Comparison of ENCODE assay signal across 8 cellular contexts in the genomic region with DNA sequence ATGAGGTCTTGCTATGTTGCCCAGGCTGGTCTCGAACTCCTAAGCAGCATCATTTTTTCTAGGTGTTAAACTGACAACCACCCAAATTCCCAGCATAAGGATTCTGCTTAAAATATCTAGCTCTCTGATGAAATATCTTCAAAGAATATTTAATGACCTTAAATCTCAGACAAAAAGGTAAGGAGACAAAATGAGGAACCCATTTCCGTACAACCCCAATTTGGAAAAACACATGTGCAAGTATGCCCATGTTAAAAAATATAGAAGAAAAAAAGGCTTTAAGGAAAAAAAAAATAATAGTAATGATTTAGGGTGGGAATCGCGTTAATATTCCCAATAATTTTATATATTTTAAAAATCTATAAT. TPM values are rescaled to one million over a fixed set of nuclear protein-coding genes. Genes with fewer than 3 reads are reported as not detected.
A peak's percentile ranks its signal among the peaks of the same experiment; 100 is the strongest.
DNase-seq lines count a peak whose midpoint lies in the region; ATAC-seq and TF ChIP-seq lines count a peak whose summit lies in the region.

No MANE protein-coding gene starts in this region.

- peaks cover 16% of the 10 kb centered on the region for H3F3A ChIP-seq in Loucy (ENCODE audit: low read depth)

- H3K4me3 ChIP-seq in Caco-2 (ENCODE audit: low read depth, low read length), result peak overlapping the region; percentile 69
- H3K4me3 ChIP-seq in Loucy (ENCODE audit: low read length, poor library complexity, severe bottlenecking), result peak overlapping the region; percentile 99
- peak overlapping the region; percentile 78 to 79 for H3K4me3 ChIP-seq in cardiac fibroblast (replicated peaks in 1 of 2; ENCODE audit: low read depth in 2 of 2, low read length in 2 of 2)

- CTCF ChIA-PET in Caco-2 (lab: Charles Lee), result no interaction called here

- peaks cover 33% of the 10 kb centered on the region for H4K20me1 ChIP-seq in Loucy (ENCODE audit: insufficient read depth, low read length, poor library complexity, severe bottlenecking)

- ATAC-seq in HG02970 (IDR thresholded peaks at IDR 0.05; ENCODE audit: low FRiP score, unreplicated experiment) (no peak), GM19351 (IDR thresholded peaks at IDR 0.05; ENCODE audit: unreplicated experiment) (no peak)

- intact Hi-C loops in Caco-2 (cut with micrococcal nuclease; ENCODE audit: unreplicated experiment), result no loop called here

- DNase-seq in Caco-2, result no peak
- DNase-seq in cardiac fibroblast (ENCODE audit: low read depth in 2 of 2), result no peak
- DNase-seq in nephron progenitor cell, result no peak
- DNase-seq in stimulated activated CD4-positive, alpha-beta T cell treated with anti-CD3 and anti-CD28 coated beads, Interleukin-12 subunit alpha, Interleukin-12 subunit beta, amount 100 ng/mL, for 4 hours, result no peak
- no peak for DNase-seq in cortex of kidney (lab: John Stamatoyannopoulos, UW)

- H2AFZ ChIP-seq in Loucy (ENCODE audit: low read length), result no peak overlapping the region

- H3K4me1 Mint-ChIP-seq in Caco-2 (ENCODE audit: low read depth, unreplicated experiment) (peaks cover 40% of the 10 kb centered on the region), nephron progenitor cell (peaks cover 32% of the 10 kb centered on the region)

- no peaks in the 10 kb centered on the region for H3K27me3 ChIP-seq in Caco-2 (replicated peaks; ENCODE audit: control insufficient read depth, insufficient read depth, low read length)
- peaks cover 7% of the 10 kb centered on the region for H3K27me3 ChIP-seq in Loucy (ENCODE audit: insufficient read depth, low read length, poor library complexity, severe bottlenecking)

- TF ChIP-seq CTCF in Caco-2 (IDR thresholded peaks at IDR 0.05; ENCODE audit: insufficient read depth in 1 of 2, low read depth in 1 of 2, low read length in 1 of 2, severe bottlenecking in 1 of 2, unreplicated experiment in 1 of 2) (no peak), Loucy (conservative IDR thresholded peaks at IDR 0.05; ENCODE audit: low read length) (no peak), cardiac fibroblast (IDR thresholded peaks at IDR 0.05; ENCODE audit: low read depth, low read length) (no peak), nephron progenitor cell (IDR thresholded peaks at IDR 0.05) (no peak)

- peak overlapping the region; percentile 90 for H3K9ac ChIP-seq in Loucy (ENCODE audit: low read depth, low read length, poor library complexity, severe bottlenecking)

- H3K4me1 ChIP-seq in Caco-2 (peaks cover 14% of the 10 kb centered on the region), Loucy (ENCODE audit: insufficient read depth, low read length, poor library complexity, severe bottlenecking) (peaks cover 27% of the 10 kb centered on the region)

- H3K36me3 Mint-ChIP-seq in Caco-2 (ENCODE audit: insufficient read depth, unreplicated experiment) (peaks cover 53% of the 10 kb centered on the region), nephron progenitor cell (ENCODE audit: low read depth) (peaks cover 15% of the 10 kb centered on the region)

- H3K4me3 Mint-ChIP-seq in Caco-2 (ENCODE audit: unreplicated experiment) (peak overlapping the region; percentile 70), nephron progenitor cell (peak overlapping the region; percentile 91)

- H3K9me3 ChIP-seq in Caco-2 (0 out of 2 replicates have a peak, but pooled peaks cover 6% of the 10 kb centered on the region), Loucy (ENCODE audit: insufficient read depth, low read depth, low read length) (no peaks in the 10 kb centered on the region)

- H3K9me2 ChIP-seq in Loucy (replicated peaks; ENCODE audit: low read depth, low read length), result no peaks in the 10 kb centered on the region

- H3K9me3 Mint-ChIP-seq in Caco-2 (ENCODE audit: unreplicated experiment) (no peaks in the 10 kb centered on the region), nephron progenitor cell (peaks cover 14% of the 10 kb centered on the region)

- no peak overlapping the region for H3K27ac Mint-ChIP-seq in Caco-2 (ENCODE audit: unreplicated experiment)
- H3K27ac Mint-ChIP-seq in nephron progenitor cell, result no peak overlapping the region

- H3K4me2 ChIP-seq in Loucy (ENCODE audit: low read depth, low read length, poor library complexity, severe bottlenecking), result peak overlapping the region; percentile 73

- H3K36me3 ChIP-seq in Caco-2 (ENCODE audit: control insufficient read depth, insufficient read depth, low read length) (peaks cover 2% of the 10 kb centered on the region; the same call in 1 of the 2 replicates), Loucy (ENCODE audit: insufficient read depth, low read length) (peaks cover 9% of the 10 kb centered on the region; the same call in 1 of the 2 replicates)

- H3K79me2 ChIP-seq in Loucy (ENCODE audit: insufficient read depth, low read length), result peaks cover 36% of the 10 kb centered on the region

- H3K27me3 Mint-ChIP-seq in Caco-2 (ENCODE audit: insufficient read depth, unreplicated experiment) (peaks cover 4% of the 10 kb centered on the region), nephron progenitor cell (ENCODE audit: low read depth, poor library complexity) (peaks cover 17% of the 10 kb centered on the region)

- POLR2A ChIA-PET in Caco-2 (lab: Charles Lee), result no interaction called here

- BruUV-seq in Caco-2 (replicated peaks; lab: Mats Ljungman, UMichigan), result no TSS peak

RNA-seq across cellular contexts. Expression of a gene that starts 1.4 kb away (rescaled TPM):
- 51.0 and 53.5 TPM in 2 replicates for total RNA-seq in Caco-2 (2022)
